Comparison of ENCODE assay signal across 25 cellular contexts in the genomic region with DNA sequence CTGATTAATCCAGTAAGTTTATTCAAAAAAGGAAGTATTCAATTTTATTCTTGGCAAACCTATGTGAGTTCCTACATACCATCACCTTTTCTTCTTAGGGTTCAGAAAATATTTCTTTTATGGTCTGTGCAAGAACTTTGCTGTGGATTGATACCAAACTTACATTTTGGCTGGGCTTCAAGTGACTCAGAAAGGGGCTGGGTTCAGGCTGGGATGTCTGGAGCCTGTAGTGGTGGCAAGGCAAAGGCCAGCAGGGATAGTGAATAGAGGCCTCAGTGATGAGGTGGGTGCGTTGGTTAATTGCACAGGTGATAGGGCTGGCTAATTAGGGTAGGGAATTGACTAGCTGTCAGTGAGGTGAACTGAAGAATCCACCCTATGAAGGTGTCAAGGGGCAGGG. TPM values are rescaled to one million over a fixed set of nuclear protein-coding genes. Genes with fewer than 3 reads are reported as not detected.
DNase-seq lines count a peak whose midpoint lies in the region; ATAC-seq and TF ChIP-seq lines count a peak whose summit lies in the region.
"Had no signal": no experiment of that assay in that cellular context is flagged by ENCODE, and none has a peak within 500 bp of the region (broad histone marks: within the 10 kb centered on the region; RNA-seq: fewer than 3 reads in every experiment).

No MANE protein-coding gene starts in this region.

- H4K91ac ChIP-seq in IMR-90 (ENCODE audit: insufficient read depth, low read depth, low read length), result no peak overlapping the region

- H3K23ac ChIP-seq in IMR-90 (ENCODE audit: low read depth, low read length), result no peak overlapping the region

- peaks cover 6% of the 10 kb centered on the region; the same call in 1 of the 2 replicates for H3K9me1 ChIP-seq in IMR-90 (ENCODE audit: insufficient read depth, low read length)

- no peak overlapping the region for H2AK5ac ChIP-seq in IMR-90 (ENCODE audit: low read depth, low read length)

- H3K27ac ChIP-seq in IMR-90 (ENCODE audit: insufficient read depth, low read length), result no peak overlapping the region
- H3K27ac ChIP-seq: A549, adrenal gland, foreskin keratinocyte, hepatocyte, KMS-11, skin epidermis, suprapubic skin had no signal

- 0 out of 2 replicates have a peak, but pooled peaks cover 4% of the 10 kb centered on the region for H4K20me1 ChIP-seq in IMR-90 (ENCODE audit: insufficient read depth, low read length)

- WGBS in IMR-90 (ENCODE audit: extremely low coverage in 2 of 2, insufficient read length in 1 of 2), 2 experiments, result no CpG with 5 or more reads among the region's 1 CpG

- peak; percentile 64 for DNase-seq in AG10803 (ENCODE audit: low read depth)
- DNase-seq in IMR-90, result peak; percentile 56
- peak; percentile 40 for DNase-seq in astrocyte of the cerebellum (ENCODE audit: low read depth)
- DNase-seq in fibroblast of pulmonary artery (ENCODE audit: low read depth), result peak; percentile 40
- DNase-seq in stimulated activated CD4-positive, alpha-beta T cell treated with anti-CD3 and anti-CD28 coated beads, Interleukin-4, amount 100 ng/mL, for 1 hour, result no peak
- no peak for DNase-seq in activated CD8-positive, alpha-beta memory T cell treated with anti-CD3 and anti-CD28 coated beads, Interleukin-2, amount 50 U/mL, for 4 hours
- DNase-seq: activated CD4-positive, alpha-beta T cell treated with anti-CD3 and anti-CD28 coated beads for 48 hours; activated T-cell treated with anti-CD3 and anti-CD28 coated beads, Interleukin-2, amount 50 U/mL, for 4 hours; adrenal gland; C1 segment of cervical spinal cord; caudate nucleus; DND-41; foreskin keratinocyte; NCI-H1694; NCI-H2171; NCI-H510A treated with DMSO at 0.1 percent for 48 hours; T-helper 17 cell had no signal

- H2BK15ac ChIP-seq in IMR-90 (ENCODE audit: low read depth, low read length), result no peak overlapping the region

- no peak overlapping the region for H2AFZ ChIP-seq in IMR-90 (replicated peaks; ENCODE audit: low read length, poor library complexity)
- H2AFZ ChIP-seq: hepatocyte had no signal

- H3K4me2 ChIP-seq in IMR-90 (ENCODE audit: low read depth, low read length), result no peak overlapping the region
- H3K4me2 ChIP-seq: A549, hepatocyte, KMS-11 had no signal

- TF ChIP-seq CTCF in AG10803 (conservative IDR thresholded peaks at IDR 0.05; ENCODE audit: low read length) (no peak), IMR-90 (conservative IDR thresholded peaks at IDR 0.05; ENCODE audit: low read depth, low read length) (no peak), astrocyte of the cerebellum (IDR thresholded peaks at IDR 0.05; ENCODE audit: low read depth, low read length, missing control alignments) (no peak), fibroblast of pulmonary artery (IDR thresholded peaks at IDR 0.05; ENCODE audit: low read length, missing control alignments) (no peak)

- H2BK120ac ChIP-seq in IMR-90 (ENCODE audit: low read depth, low read length), result no peak overlapping the region

- H3K9me3 ChIP-seq in IMR-90 (ENCODE audit: control insufficient read depth, insufficient read depth, low read length), result no peaks in the 10 kb centered on the region
- H3K9me3 ChIP-seq: A549, adrenal gland, suprapubic skin had no signal

- no peak overlapping the region for H2AK9ac ChIP-seq in IMR-90 (replicated peaks; ENCODE audit: low read depth, low read length, poor library complexity)

- CTCF ChIA-PET in IMR-90 (lab: Yijun Ruan, JAX), result no interaction called here

- in situ Hi-C loops in IMR-90 (cut with MboI; ENCODE audit: low sequenced_read_pairs), result no loop called here
- in situ Hi-C loops in astrocyte of the cerebellum (cut with HindIII; ENCODE audit: low sequenced_read_pairs), result no loop called here

- dilution Hi-C loops in IMR-90 (cut with HindIII; ENCODE audit: low sequenced_read_pairs, unreplicated experiment), result no loop called here

- ATAC-seq in IMR-90 (ENCODE audit: low read depth), result peak; percentile 70
- ATAC-seq in GM18511 (IDR thresholded peaks at IDR 0.05; ENCODE audit: unreplicated experiment), result no peak
- no peak for ATAC-seq in GM21529 (IDR thresholded peaks at IDR 0.05; ENCODE audit: unreplicated experiment)
- ATAC-seq: A549; activated T-cell treated with anti-CD3 and anti-CD28 coated beads, Interleukin-2, amount 50 U/mL, for 4 hours; foreskin keratinocyte; left lobe of liver; T-helper 17 cell had no signal

- H2BK20ac ChIP-seq in IMR-90 (ENCODE audit: low read depth, low read length), result no peak overlapping the region

- peaks cover 4% of the 10 kb centered on the region for H3K4me1 ChIP-seq in IMR-90 (ENCODE audit: control insufficient read depth, insufficient read depth, low read length)
- H3K4me1 ChIP-seq: A549, adrenal gland, foreskin keratinocyte, suprapubic skin had no signal

- H3K36me3 ChIP-seq in IMR-90 (ENCODE audit: control insufficient read depth, insufficient read depth, low read length), result peaks cover 4% of the 10 kb centered on the region; the same call in 1 of the 2 replicates
- H3K36me3 ChIP-seq: adrenal gland had no signal

- no peak overlapping the region for H4K8ac ChIP-seq in IMR-90 (ENCODE audit: low read depth in 2 of 2, low read length in 2 of 2)

- no peak overlapping the region for H3K9ac ChIP-seq in IMR-90 (ENCODE audit: low read depth, low read length)
- H3K9ac ChIP-seq: KMS-11 had no signal

- H3K56ac ChIP-seq in IMR-90 (ENCODE audit: extremely low read depth, insufficient read depth, low read length), result no peak overlapping the region

- H4K5ac ChIP-seq in IMR-90 (ENCODE audit: low read depth, low read length), result no peak overlapping the region

- H2BK5ac ChIP-seq in IMR-90 (ENCODE audit: low read depth, low read length, poor library complexity, severe bottlenecking), result no peak overlapping the region

- no peaks in the 10 kb centered on the region for H3K27me3 ChIP-seq in IMR-90 (ENCODE audit: control insufficient read depth, insufficient read depth, low read length)
- H3K27me3 ChIP-seq: adrenal gland, foreskin keratinocyte, hepatocyte, suprapubic skin had no signal

- H3K18ac ChIP-seq in IMR-90 (ENCODE audit: low read depth, low read length), result no peak overlapping the region

- POLR2A ChIA-PET in IMR-90 (lab: Charles Lee; ENCODE audit: unreplicated experiment), result no interaction called here

- TF ChIP-seq POLR2A in IMR-90 (IDR thresholded peaks at IDR 0.05; ENCODE audit: low read depth, low read length), result no peak

- H3K4ac ChIP-seq in IMR-90 (ENCODE audit: low read depth, low read length), result no peak overlapping the region

- H3K4me3 ChIP-seq in AG10803 (ENCODE audit: low read length), result no peak overlapping the region
- no peak overlapping the region for H3K4me3 ChIP-seq in IMR-90 (ENCODE audit: insufficient read depth, low read depth, low read length)
- H3K4me3 ChIP-seq in astrocyte of the cerebellum (ENCODE audit: low read depth, low read length), result no peak overlapping the region
- H3K4me3 ChIP-seq in fibroblast of pulmonary artery (replicated peaks; ENCODE audit: low read depth, low read length), result no peak overlapping the region
- H3K4me3 ChIP-seq: A549, adrenal gland, hepatocyte, skin epidermis, suprapubic skin had no signal

- no peak for TF ChIP-seq RAD21 in IMR-90 (IDR thresholded peaks at IDR 0.05; ENCODE audit: low read length)

- no peaks in the 10 kb centered on the region for H3K79me1 ChIP-seq in IMR-90 (ENCODE audit: low read depth in 1 of 2, low read length in 2 of 2)

- intact Hi-C loops in IMR-90 (cut with micrococcal nuclease), result no loop called here

- BruUV-seq in IMR-90 (replicated peaks; lab: Mats Ljungman, UMichigan), result no TSS peak

- H3K14ac ChIP-seq in IMR-90 (replicated peaks; ENCODE audit: low read depth, low read length), result no peak overlapping the region

TF ChIP-seq in IMR-90, 13 proteins besides CTCF, POLR2A, EP300 and RAD21:
- TF ChIP-seq MAZ (IDR thresholded peaks at IDR 0.05; ENCODE audit: borderline replicate concordance, low read depth, low read length), result no peak
- no peak for TF ChIP-seq RFX5 (IDR thresholded peaks at IDR 0.05; ENCODE audit: low read depth, low read length)

RNA-seq across cellular contexts. Expression of a gene that starts 40.2 kb away (rescaled TPM):
- total RNA-seq in IMR-90 (2012; rRNA removed), result 4.3 and 4.7 TPM in 2 replicates
- polyA plus RNA-seq in IMR-90 (2012; rRNA removed), result 3.2 and 3.5 TPM in 2 replicates
- polyA plus RNA-seq in IMR-90 (2012; cell fraction: cytosol; rRNA removed), result 1.3 and 1.8 TPM in 2 replicates
- 3.4 and 6.4 TPM in 2 replicates for polyA plus RNA-seq in IMR-90 (2012; cell fraction: nucleus; rRNA removed; ENCODE audit: low replicate concordance)

RNA-seq across cellular contexts. Expression of a gene that starts 46.5 kb away (rescaled TPM):
- total RNA-seq in IMR-90 (2012; rRNA removed), result 1.6 and 1.7 TPM in 2 replicates
- 0.96 and 1.3 TPM in 2 replicates for polyA plus RNA-seq in IMR-90 (2012; rRNA removed)
- 0.81 and 0.82 TPM in 2 replicates for polyA plus RNA-seq in IMR-90 (2012; cell fraction: cytosol; rRNA removed)
- 3.9 and 4.1 TPM in 2 replicates for polyA plus RNA-seq in IMR-90 (2012; cell fraction: nucleus; rRNA removed; ENCODE audit: low replicate concordance)

Comparison
In these comparisons a context has a peak if more than half of its experiments do, and no peak if none do; other contexts are left out.
1. DNase-seq: peak in AG10803 (single experiment), IMR-90 (single experiment), astrocyte of the cerebellum (single experiment) and fibroblast of pulmonary artery (single experiment); none in stimulated activated CD4-positive, alpha-beta T cell treated with anti-CD3 and anti-CD28 coated beads, Interleukin-4, amount 100 ng/mL, for 1 hour (single experiment) and activated CD8-positive, alpha-beta memory T cell treated with anti-CD3 and anti-CD28 coated beads, Interleukin-2, amount 50 U/mL, for 4 hours (single experiment).